ENCODE assay signal across 13 cellular contexts in the genomic region with DNA sequence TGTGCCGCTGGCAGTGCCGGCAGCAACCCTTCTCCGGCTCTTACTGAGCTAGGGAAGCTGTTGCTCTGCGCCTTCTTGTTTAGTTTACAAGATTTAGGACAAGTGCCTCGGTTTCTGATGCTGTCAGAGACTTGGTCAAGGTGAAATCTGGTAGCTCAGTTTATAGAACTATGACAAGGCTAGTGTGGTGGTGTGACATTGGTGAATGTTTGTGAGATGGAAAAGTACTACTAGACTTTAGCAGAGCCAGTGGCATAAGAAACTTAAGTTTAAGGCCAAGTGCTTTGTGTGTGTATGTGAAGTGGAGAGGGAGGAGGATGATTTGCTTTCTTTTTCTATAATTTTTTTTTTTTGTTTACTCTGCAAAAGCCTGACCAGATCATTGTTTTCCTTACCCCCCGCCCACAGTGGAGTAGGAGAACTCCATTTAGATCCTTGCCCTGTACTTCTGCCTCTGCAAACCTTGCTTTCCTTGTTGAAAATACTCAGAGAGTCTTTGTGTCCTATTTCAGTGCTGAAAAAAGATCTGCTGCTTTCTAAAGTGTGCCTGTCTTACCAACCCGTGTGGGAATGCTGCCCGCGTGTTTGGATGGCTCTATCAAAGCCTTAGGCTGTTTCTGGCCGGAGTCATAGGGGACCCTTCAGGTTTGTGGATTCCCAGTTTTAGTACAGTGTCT.
DNase-seq lines count a peak whose midpoint lies in the region; ATAC-seq and TF ChIP-seq lines count a peak whose summit lies in the region.
"Had no signal": no experiment of that assay in that cellular context is flagged by ENCODE, and none has a peak within 500 bp of the region (broad histone marks: within the 10 kb centered on the region; RNA-seq: fewer than 3 reads in every experiment).

No MANE protein-coding gene starts in this region.

- DNase-seq in brain microvascular endothelial cell (no peak), left colon (peak in 1 of 2 donors; percentile 42), spleen (no peak), GOT3 (lab: John Stamatoyannopoulos, UW) (no peak), OCI-M2 (lab: John Stamatoyannopoulos, UW; ENCODE audit: unreplicated experiment) (no peak)
- DNase-seq: activated CD8-positive, alpha-beta memory T cell treated with anti-CD3 and anti-CD28 coated beads, Interleukin-2, amount 50 U/mL, for 48 hours; head of caudate nucleus; KBM-7; T-helper 17 cell had no signal

- H3K27ac Mint-ChIP-seq in IgD-negative memory B cell, result peak overlapping the region; percentile 53 to 64 (median 57)
- H3K27ac Mint-ChIP-seq: T-helper 17 cell had no signal

- H3K4me3 Mint-ChIP-seq in IgD-negative memory B cell, result peak overlapping the region; percentile 3 to 86 (median 41)
- H3K4me3 Mint-ChIP-seq: central memory CD8-positive, alpha-beta T cell; T-helper 17 cell had no signal

- H3K27me3 Mint-ChIP-seq in IgD-negative memory B cell, result no peaks in the 10 kb centered on the region

- H3K9me3 Mint-ChIP-seq in IgD-negative memory B cell, result peaks cover 0 to 2% (median 0%) of the 10 kb centered on the region in 3 donors
- H3K9me3 Mint-ChIP-seq: central memory CD8-positive, alpha-beta T cell had no signal

- no peak overlapping the region for H3K4me3 ChIP-seq in brain microvascular endothelial cell (ENCODE audit: low read depth, low read length)
- peak overlapping the region in 1 of 8 donors; percentile 11 for H3K4me3 ChIP-seq in spleen

- H3K27me3 ChIP-seq in brain microvascular endothelial cell (replicated peaks) (no peaks in the 10 kb centered on the region), spleen (replicated peaks in 1 of 7) (no peaks in the 10 kb centered on the region)

- intact Hi-C loops in left colon (cut with DNase I, micrococcal nuclease), result no loop called here
- intact Hi-C loops in spleen (cut with DNase I; ENCODE audit: low total_unique reads), result loop anchor here (10.0 kb wide), 1 partner anchor 46 kb away; no protein-coding TSS in a partner anchor

- peak; percentile 24 for ATAC-seq in left colon
- no peak for ATAC-seq in HG03342 (IDR thresholded peaks at IDR 0.05; ENCODE audit: unreplicated experiment)
- no peak for ATAC-seq in HG02970 (IDR thresholded peaks at IDR 0.05; ENCODE audit: low FRiP score, unreplicated experiment)
- ATAC-seq: T-helper 17 cell had no signal

- peaks cover 4 to 83% (median 61%) of the 10 kb centered on the region in 6 donors for H3K4me1 ChIP-seq in spleen

- H3K9me3 ChIP-seq in spleen, result no peaks in the 10 kb centered on the region

- in situ Hi-C loops in brain microvascular endothelial cell (cut with HindIII; ENCODE audit: low pct_ligation_motif_present, low sequenced_read_pairs), result no loop called here

- WGBS in spleen, 5 donors, result 74 to 80% (median 78%) methylated on average over 10 of the region's 10 CpGs

- peaks cover 2% of the 10 kb centered on the region for H3K36me3 Mint-ChIP-seq in IgD-negative memory B cell

- peaks cover 16% of the 10 kb centered on the region for H3K36me3 ChIP-seq in brain microvascular endothelial cell (replicated peaks)
- no peaks in the 10 kb centered on the region for H3K36me3 ChIP-seq in spleen

- H3K27ac ChIP-seq in brain microvascular endothelial cell, result peak overlapping the region; percentile 26
- H3K27ac ChIP-seq in spleen, result peak overlapping the region in 6 of 8 donors; percentile 29 to 82 (median 57)

- H3K4me1 Mint-ChIP-seq in IgD-negative memory B cell, result peaks cover 66 to 90% (median 70%) of the 10 kb centered on the region in 3 donors

- TF ChIP-seq POLR2A in spleen (IDR thresholded peaks at IDR 0.05), result no peak

- TF ChIP-seq CTCF in brain microvascular endothelial cell (IDR thresholded peaks at IDR 0.05; ENCODE audit: low read depth, low read length, missing control alignments) (no peak), spleen (IDR thresholded peaks at IDR 0.05 in 8 of 11, conservative IDR thresholded peaks at IDR 0.05 in 3 of 11) (no peak)
